In the genomic region with DNA sequence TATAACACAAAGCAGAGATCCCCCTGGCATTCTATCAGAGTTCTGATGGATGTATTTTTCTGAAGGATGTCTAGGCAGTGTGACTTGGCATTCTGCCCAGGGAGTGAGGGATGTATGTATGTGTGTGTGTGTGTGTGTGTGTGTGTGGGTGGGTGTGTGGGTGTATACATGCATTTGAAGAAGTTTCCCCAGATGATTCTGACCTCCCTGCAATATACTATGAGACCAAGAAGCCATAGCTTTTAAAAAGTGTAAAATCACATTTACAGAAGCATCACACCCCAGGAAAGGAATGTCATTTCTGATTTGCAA, we compare ENCODE assay signal across 10 cellular contexts.
DNase-seq lines count a peak whose midpoint lies in the region; ATAC-seq and TF ChIP-seq lines count a peak whose summit lies in the region.
"Had no signal": no experiment of that assay in that cellular context is flagged by ENCODE, and none has a peak within 500 bp of the region (broad histone marks: within the 10 kb centered on the region; RNA-seq: fewer than 3 reads in every experiment).

No MANE protein-coding gene starts in this region.

- H3K4me3 ChIP-seq in cardiac fibroblast (replicated peaks in 1 of 2; ENCODE audit: low read depth in 2 of 2, low read length in 2 of 2): no peak overlapping the region
- H3K4me3 ChIP-seq: right atrium auricular region had no signal

- no peak for ATAC-seq in GM18517 (IDR thresholded peaks at IDR 0.05; ENCODE audit: unreplicated experiment)

- CTCF ChIA-PET in RWPE1 (lab: Yijun Ruan, JAX): interaction anchor here (0.6 kb wide), 1 partner anchor 34 kb away, joined by 5 read pairs; no protein-coding TSS in a partner anchor

- peak; percentile 58 for DNase-seq in NCI-H748 (lab: John Stamatoyannopoulos, UW; ENCODE audit: unreplicated experiment)
- no peak for DNase-seq in NCI-H748 treated with DMSO at 0.1 percent for 48 hours (lab: John Stamatoyannopoulos, UW)
- DNase-seq in NCI-H69 (lab: John Stamatoyannopoulos, UW): peak; percentile 56
- peak; percentile 64 to 72 for DNase-seq in cardiac fibroblast (ENCODE audit: low read depth in 2 of 2)
- DNase-seq in stimulated activated CD4-positive, alpha-beta T cell treated with anti-CD3 and anti-CD28 coated beads, Interleukin-4, amount 100 ng/mL, for 4 hours: peak; percentile 12 to 66
- no peak for DNase-seq in DMS79 treated with DMSO at 0.1 percent for 48 hours (lab: John Stamatoyannopoulos, UW)
- no peak for DNase-seq in RWPE1 (ENCODE audit: low spot score)
- DNase-seq: C1 segment of cervical spinal cord had no signal

- TF ChIP-seq CTCF in cardiac fibroblast (IDR thresholded peaks at IDR 0.05; ENCODE audit: low read depth, low read length) (no peak), RWPE1 (conservative IDR thresholded peaks at IDR 0.05; ENCODE audit: low read depth) (no peak)

- POLR2A ChIA-PET in RWPE1 (lab: Yijun Ruan, JAX; ENCODE audit: low non-redundant PET): no interaction called here

- H3K27ac ChIP-seq in RWPE1: no peak overlapping the region
- H3K27ac ChIP-seq: right atrium auricular region had no signal

Comparison
In these comparisons a context has a peak if more than half of its experiments do, and no peak if none do; other contexts are left out.
1. DNase-seq: peak in NCI-H748 (single experiment), NCI-H69 (single experiment), cardiac fibroblast (2 of 2) and stimulated activated CD4-positive, alpha-beta T cell treated with anti-CD3 and anti-CD28 coated beads, Interleukin-4, amount 100 ng/mL, for 4 hours (2 of 2); none in NCI-H748 treated with DMSO at 0.1 percent for 48 hours (single experiment), DMS79 treated with DMSO at 0.1 percent for 48 hours (single experiment) and RWPE1 (single experiment).